Comparison of ENCODE assay signal across 1 cellular context in the genomic region with DNA sequence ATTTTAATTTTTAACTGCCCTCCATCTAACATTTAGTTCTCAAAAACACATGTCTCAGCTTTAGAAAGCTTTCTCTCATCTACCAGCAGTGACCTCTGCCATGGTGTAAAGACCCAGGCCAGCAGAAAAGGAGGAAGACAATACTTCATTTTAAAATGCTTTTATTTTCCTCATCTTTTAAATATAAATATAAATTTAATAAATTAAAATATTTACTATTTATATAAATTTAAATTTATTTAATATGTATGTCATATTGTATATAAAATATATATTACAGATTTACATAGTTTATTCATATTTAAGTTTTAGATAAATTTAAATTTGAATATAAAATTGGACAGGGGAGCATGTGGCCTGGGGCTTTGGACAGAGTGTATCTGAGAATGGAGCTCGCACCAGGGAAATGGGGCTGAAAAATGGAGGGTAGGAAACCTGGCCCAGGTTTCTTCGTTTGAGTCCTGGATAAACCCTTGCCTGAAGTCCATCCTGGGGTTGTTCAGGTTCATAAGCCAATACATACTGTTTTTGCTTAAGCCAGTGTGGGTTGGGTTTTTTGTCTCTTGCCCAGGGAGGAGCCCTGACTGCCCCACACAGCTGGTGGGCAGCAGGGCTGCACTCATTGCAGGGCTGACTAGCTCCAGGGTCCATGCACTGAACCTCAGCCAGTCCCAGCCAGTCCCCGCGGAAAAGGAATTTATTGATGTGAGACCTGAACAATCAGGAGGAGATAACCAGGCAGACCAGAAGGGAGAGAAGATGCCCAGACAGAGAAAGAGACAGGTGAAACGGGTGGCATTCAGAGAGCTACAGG.
TF ChIP-seq lines count a peak whose summit lies in the region.

No MANE protein-coding gene starts in this region.

TF ChIP-seq in HepG2, 621 proteins besides CTCF, POLR2A, EP300 and RAD21 (continued from another document):
- TF ChIP-seq, protein P1, sequence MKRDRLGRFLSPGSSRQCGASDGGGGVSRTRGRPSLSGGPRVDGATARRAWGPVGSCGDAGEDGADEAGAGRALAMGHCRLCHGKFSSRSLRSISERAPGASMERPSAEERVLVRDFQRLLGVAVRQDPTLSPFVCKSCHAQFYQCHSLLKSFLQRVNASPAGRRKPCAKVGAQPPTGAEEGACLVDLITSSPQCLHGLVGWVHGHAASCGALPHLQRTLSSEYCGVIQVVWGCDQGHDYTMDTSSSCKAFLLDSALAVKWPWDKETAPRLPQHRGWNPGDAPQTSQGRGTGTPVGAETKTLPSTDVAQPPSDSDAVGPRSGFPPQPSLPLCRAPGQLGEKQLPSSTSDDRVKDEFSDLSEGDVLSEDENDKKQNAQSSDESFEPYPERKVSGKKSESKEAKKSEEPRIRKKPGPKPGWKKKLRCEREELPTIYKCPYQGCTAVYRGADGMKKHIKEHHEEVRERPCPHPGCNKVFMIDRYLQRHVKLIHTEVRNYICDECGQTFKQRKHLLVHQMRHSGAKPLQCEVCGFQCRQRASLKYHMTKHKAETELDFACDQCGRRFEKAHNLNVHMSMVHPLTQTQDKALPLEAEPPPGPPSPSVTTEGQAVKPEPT (CRISPR knock-in tag; IDR thresholded peaks at IDR 0.05; ENCODE audit: low read depth): no peak
- TF ChIP-seq, protein P2, sequence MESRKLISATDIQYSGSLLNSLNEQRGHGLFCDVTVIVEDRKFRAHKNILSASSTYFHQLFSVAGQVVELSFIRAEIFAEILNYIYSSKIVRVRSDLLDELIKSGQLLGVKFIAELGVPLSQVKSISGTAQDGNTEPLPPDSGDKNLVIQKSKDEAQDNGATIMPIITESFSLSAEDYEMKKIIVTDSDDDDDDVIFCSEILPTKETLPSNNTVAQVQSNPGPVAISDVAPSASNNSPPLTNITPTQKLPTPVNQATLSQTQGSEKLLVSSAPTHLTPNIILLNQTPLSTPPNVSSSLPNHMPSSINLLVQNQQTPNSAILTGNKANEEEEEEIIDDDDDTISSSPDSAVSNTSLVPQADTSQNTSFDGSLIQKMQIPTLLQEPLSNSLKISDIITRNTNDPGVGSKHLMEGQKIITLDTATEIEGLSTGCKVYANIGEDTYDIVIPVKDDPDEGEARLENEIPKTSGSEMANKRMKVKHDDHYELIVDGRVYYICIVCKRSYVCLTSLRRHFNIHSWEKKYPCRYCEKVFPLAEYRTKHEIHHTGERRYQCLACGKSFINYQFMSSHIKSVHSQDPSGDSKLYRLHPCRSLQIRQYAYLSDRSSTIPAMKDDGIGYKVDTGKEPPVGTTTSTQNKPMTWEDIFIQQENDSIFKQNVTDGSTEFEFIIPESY (CRISPR knock-in tag; IDR thresholded peaks at IDR 0.05): no peak
